10 cellular contexts compared by ENCODE assay signal in genomic region chr4:127788517-127788916, GRCh38. TPM values are rescaled to one million over a fixed set of nuclear protein-coding genes. Genes with fewer than 3 reads are reported as not detected.
DNase-seq lines count a peak whose midpoint lies in the region; TF ChIP-seq lines count a peak whose summit lies in the region.
"Had no signal": no experiment of that assay in that cellular context is flagged by ENCODE, and none has a peak within 500 bp of the region (broad histone marks: within the 10 kb centered on the region; RNA-seq: fewer than 3 reads in every experiment).

No MANE protein-coding gene starts in this region.

- H4K91ac ChIP-seq in H9 (ENCODE audit: insufficient read length, low read depth, low read length) (no peak overlapping the region), neuronal stem cell (ENCODE audit: low read depth, low read length, poor library complexity) (no peak overlapping the region)

- H2BK12ac ChIP-seq in H9 (ENCODE audit: insufficient read length, low read depth, low read length), result no peak overlapping the region
- H2BK12ac ChIP-seq in neuronal stem cell (ENCODE audit: low read length), result no peak overlapping the region

- H3K36me3 ChIP-seq in OCI-LY1 (ENCODE audit: insufficient read depth, low read length) (no peaks in the 10 kb centered on the region), neuronal stem cell (replicated peaks in 1 of 2; ENCODE audit: control insufficient read depth in 2 of 2, insufficient read depth in 2 of 2, low read length in 2 of 2) (no peaks in the 10 kb centered on the region)
- H3K36me3 ChIP-seq: SJSA1 had no signal

- H4K5ac ChIP-seq in H9 (ENCODE audit: insufficient read length, low read depth, low read length), result no peak overlapping the region

- H2AK5ac ChIP-seq in H9 (ENCODE audit: insufficient read length, low read length), result no peak overlapping the region
- no peak overlapping the region for H2AK5ac ChIP-seq in neuronal stem cell (ENCODE audit: low read depth, low read length)

- no peaks in the 10 kb centered on the region for H3K23me2 ChIP-seq in H9 (ENCODE audit: insufficient read length, low read depth, low read length, poor library complexity, severe bottlenecking)

- H3K4ac ChIP-seq in H9 (ENCODE audit: low read depth, low read length), result no peak overlapping the region
- no peak overlapping the region for H3K4ac ChIP-seq in neuronal stem cell (ENCODE audit: low read length)

- no peaks in the 10 kb centered on the region for H4K20me1 ChIP-seq in H9 (ENCODE audit: control insufficient read depth, insufficient read depth, insufficient read length)
- H4K20me1 ChIP-seq in OCI-LY1 (ENCODE audit: insufficient read depth, low read length), result no peaks in the 10 kb centered on the region

- H2BK5ac ChIP-seq in H9 (ENCODE audit: insufficient read length, low read length) (no peak overlapping the region), neuronal stem cell (ENCODE audit: low read length) (no peak overlapping the region)

- no peaks in the 10 kb centered on the region for H3F3A ChIP-seq in OCI-LY1 (ENCODE audit: insufficient read depth, low read length)

- no peak overlapping the region for H3T11ph ChIP-seq in H9 (ENCODE audit: low read length)

- peaks cover 8 to 10% of the 10 kb centered on the region in 2 experiments; a peak in 3 of 4 replicates for H3K4me1 Mint-ChIP-seq in H9

- H2BK20ac ChIP-seq in H9 (ENCODE audit: low read depth, low read length, poor library complexity, severe bottlenecking), result no peak overlapping the region

- H3K56ac ChIP-seq in H9 (ENCODE audit: insufficient read length, low read depth, low read length), result no peak overlapping the region

- H2BK15ac ChIP-seq in H9 (ENCODE audit: low read depth, low read length) (no peak overlapping the region), neuronal stem cell (ENCODE audit: low read length) (no peak overlapping the region)

- H3K79me2 ChIP-seq in H9 (ENCODE audit: insufficient read depth, low read length), result no peaks in the 10 kb centered on the region
- H3K79me2 ChIP-seq in OCI-LY1 (ENCODE audit: insufficient read depth, low read length), result no peaks in the 10 kb centered on the region

- no peak overlapping the region for H3K18ac ChIP-seq in H9 (ENCODE audit: insufficient read length, low read depth, low read length)
- no peak overlapping the region for H3K18ac ChIP-seq in neuronal stem cell (ENCODE audit: low read length)

- H3K36me3 Mint-ChIP-seq in H9 (ENCODE audit: insufficient read depth in 1 of 3, low read depth in 3 of 3), result no peaks in the 10 kb centered on the region

- H3K79me1 ChIP-seq in H9 (ENCODE audit: insufficient read depth, low read depth, low read length, poor library complexity, severe bottlenecking) (no peaks in the 10 kb centered on the region), neuronal stem cell (ENCODE audit: low read depth, low read length) (no peaks in the 10 kb centered on the region)

- H3K9me3 ChIP-seq in H9 (ENCODE audit: control insufficient read depth, low read depth, low read length), result no peaks in the 10 kb centered on the region
- H3K9me3 ChIP-seq in OCI-LY1 (ENCODE audit: low read length), result no peaks in the 10 kb centered on the region
- peaks cover 0 to 7% of the 10 kb centered on the region in 2 donors for H3K9me3 ChIP-seq in neuronal stem cell (replicated peaks in 1 of 2; ENCODE audit: control insufficient read depth in 2 of 2, insufficient read depth in 1 of 2, low read depth in 1 of 2, low read length in 2 of 2)
- H3K9me3 ChIP-seq: SJSA1 had no signal

- TF ChIP-seq CTCF in GM12865 (IDR thresholded peaks at IDR 0.05; ENCODE audit: insufficient read depth, low read depth, low read length, missing control alignments) (peak; percentile 3), H9 (conservative IDR thresholded peaks at IDR 0.05) (peak; percentile 68), OCI-LY1 (IDR thresholded peaks at IDR 0.05; ENCODE audit: low read length) (peak; percentile 61)

- H3K27me3 ChIP-seq in H9 (ENCODE audit: insufficient read depth, low read length) (no peaks in the 10 kb centered on the region; the same call in 1 of the 2 replicates), OCI-LY1 (ENCODE audit: insufficient read depth, low read length) (no peaks in the 10 kb centered on the region), neuronal stem cell (ENCODE audit: control insufficient read depth in 3 of 3, insufficient read depth in 3 of 3, low read depth in 1 of 3, low read length in 3 of 3) (peaks cover 0 to 5% (median 0%) of the 10 kb centered on the region in 3 experiments)
- H3K27me3 ChIP-seq: SJSA1 had no signal

- H3K23ac ChIP-seq in H9 (ENCODE audit: insufficient read length, low read depth, low read length) (no peak overlapping the region), neuronal stem cell (ENCODE audit: low read depth, low read length, poor library complexity) (no peak overlapping the region)

- H3K9me2 ChIP-seq in OCI-LY1 (ENCODE audit: low read depth, low read length), result no peaks in the 10 kb centered on the region

- H4K8ac ChIP-seq in H9 (replicated peaks; ENCODE audit: insufficient read length, low read depth, low read length) (no peak overlapping the region), neuronal stem cell (ENCODE audit: low read depth, low read length) (no peak overlapping the region)

- no peaks in the 10 kb centered on the region for H3K4me1 ChIP-seq in H9 (ENCODE audit: insufficient read depth, low read length)
- H3K4me1 ChIP-seq in OCI-LY1 (ENCODE audit: insufficient read depth, low read length, severe bottlenecking), result peaks cover 12% of the 10 kb centered on the region
- peaks cover 0 to 2% of the 10 kb centered on the region in 2 donors for H3K4me1 ChIP-seq in neuronal stem cell (ENCODE audit: control insufficient read depth in 2 of 2, insufficient read depth in 1 of 2, low read depth in 1 of 2, low read length in 2 of 2)

- no peak overlapping the region for H2AFZ ChIP-seq in H9 (ENCODE audit: low read length)
- H2AFZ ChIP-seq in OCI-LY1 (ENCODE audit: low read length), result no peak overlapping the region
- H2AFZ ChIP-seq in neuronal stem cell (ENCODE audit: low read length), result no peak overlapping the region

- H3K4me3 ChIP-seq in GM12865 (ENCODE audit: low read depth, low read length), result no peak overlapping the region
- no peak overlapping the region for H3K4me3 ChIP-seq in OCI-LY1 (ENCODE audit: low read depth, low read length, poor library complexity, severe bottlenecking)
- no peak overlapping the region for H3K4me3 ChIP-seq in neuronal stem cell (ENCODE audit: low read length in 2 of 2)
- H3K4me3 ChIP-seq: SJSA1 had no signal

- H3K9me3 Mint-ChIP-seq in H9, result no peaks in the 10 kb centered on the region

- H2BK120ac ChIP-seq in H9 (ENCODE audit: low read depth, low read length, poor library complexity, severe bottlenecking), result no peak overlapping the region
- no peak overlapping the region for H2BK120ac ChIP-seq in neuronal stem cell (ENCODE audit: low read depth, low read length)

- H3K4me3 Mint-ChIP-seq in H9, result no peak overlapping the region

- H3K27ac Mint-ChIP-seq in H9, result no peak overlapping the region
- H3K27ac Mint-ChIP-seq: brain had no signal

- H3K27ac ChIP-seq in H9 (ENCODE audit: insufficient read length, low read depth, low read length) (no peak overlapping the region), OCI-LY1 (ENCODE audit: low read depth, low read length, poor library complexity, severe bottlenecking) (no peak overlapping the region), neuronal stem cell (replicated peaks; ENCODE audit: low read length) (no peak overlapping the region)
- H3K27ac ChIP-seq: SJSA1 had no signal

- DNase-seq in GM12865 (ENCODE audit: low read depth) (peak; percentile 32), H9 (no peak), iPS-NIHi7 (ENCODE audit: extremely low spot score) (peak; percentile 48), neuronal stem cell (ENCODE audit: low spot score) (no peak), cerebellar nuclear complex (lab: John Stamatoyannopoulos, UW) (no peak), T-helper 2 cell (no peak)
- no peak for DNase-seq in effector CD4-positive, alpha-beta T cell

- H3K9ac ChIP-seq in H9 (ENCODE audit: extremely low read depth, insufficient read length, low read length), result no peak overlapping the region
- H3K9ac ChIP-seq in OCI-LY1 (ENCODE audit: low read length), result no peak overlapping the region
- H3K9ac ChIP-seq in neuronal stem cell (ENCODE audit: low read depth, low read length, poor library complexity), result no peak overlapping the region

- H3K27me3 Mint-ChIP-seq in H9 (ENCODE audit: low read depth), result peaks cover 11% of the 10 kb centered on the region

- H3K4me2 ChIP-seq in H9 (ENCODE audit: insufficient read depth, insufficient read length, low read length) (no peak overlapping the region), OCI-LY1 (ENCODE audit: low read length) (no peak overlapping the region), neuronal stem cell (ENCODE audit: insufficient read depth, low read length, poor library complexity, severe bottlenecking) (no peak overlapping the region)

- H3K14ac ChIP-seq in H9 (ENCODE audit: insufficient read depth, low read length), result no peak overlapping the region
- no peak overlapping the region for H3K14ac ChIP-seq in neuronal stem cell (ENCODE audit: low read length)

- no CpG with 5 or more reads among the region's 2 CpGs for WGBS in H9 (ENCODE audit: extremely low coverage, insufficient read length, low lambda C conversion rate)
- no CpG with 5 or more reads among the region's 2 CpGs for WGBS in neuronal stem cell (ENCODE audit: extremely low coverage in 2 of 2, insufficient read length in 2 of 2, insufficient replicate concordance in 1 of 2), 2 donors

RNA-seq across cellular contexts. Expression of gene HSPA4L, which starts 6.4 kb away (rescaled TPM):
- 5.3 and 5.6 TPM in 2 replicates for total RNA-seq in H9 (2021)
- polyA plus RNA-seq in neuronal stem cell (2013, experiment 1 of 2), result 1.8 TPM
- 2.1 TPM for polyA plus RNA-seq in neuronal stem cell (2013, experiment 2 of 2)

RNA-seq across cellular contexts. Expression of gene SLC25A31, which starts 58.3 kb away (rescaled TPM):
- total RNA-seq in H9 (2021), result not detected in 2 replicates
- polyA plus RNA-seq in neuronal stem cell (2013, experiment 1 of 2), result not detected
- polyA plus RNA-seq in neuronal stem cell (2013, experiment 2 of 2), result 0.01 TPM
- total RNA-seq: SJSA1 had no signal

Comparison
In these comparisons a context has a peak if more than half of its experiments do, and no peak if none do; other contexts are left out.
1. DNase-seq: peak in GM12865 (single experiment) and iPS-NIHi7 (single experiment); none in H9 (single experiment), effector CD4-positive, alpha-beta T cell (single experiment), neuronal stem cell (single experiment), cerebellar nuclear complex (0 of 2) and T-helper 2 cell (0 of 5).
2. CTCF ChIP-seq: peak in every context shown above with its lines; median percentile 68 in H9; 61 in OCI-LY1; 3 in GM12865.